ENCODE assay signal across 12 cellular contexts in the genomic region with DNA sequence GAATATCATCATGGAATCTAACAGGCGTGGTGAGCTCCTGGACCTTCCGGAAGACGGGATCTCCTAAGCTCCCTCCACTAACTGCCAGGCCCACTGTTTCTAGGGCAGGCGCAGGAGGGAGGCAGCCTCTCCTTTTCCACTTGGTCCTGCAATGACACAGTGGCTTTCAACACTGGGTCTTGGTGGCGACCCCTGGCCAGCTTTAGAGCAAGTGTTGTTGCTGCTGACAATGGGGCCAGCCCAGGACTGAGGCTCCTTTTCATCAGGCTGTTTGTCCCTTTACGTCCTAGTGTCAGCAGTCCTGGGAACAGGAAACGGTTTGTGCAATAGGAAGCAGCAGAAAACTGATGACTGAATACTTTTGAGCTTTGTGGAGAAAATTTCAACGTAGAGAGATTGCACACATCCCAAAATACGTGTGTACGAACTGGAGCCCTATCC. TPM values are rescaled to one million over a fixed set of nuclear protein-coding genes. Genes with fewer than 3 reads are reported as not detected.
DNase-seq lines count a peak whose midpoint lies in the region; ATAC-seq, FAIRE-seq and TF ChIP-seq lines count a peak whose summit lies in the region.
"Had no signal": no experiment of that assay in that cellular context is flagged by ENCODE, and none has a peak within 500 bp of the region (broad histone marks: within the 10 kb centered on the region; RNA-seq: fewer than 3 reads in every experiment).

No MANE protein-coding gene starts in this region.

- no peaks in the 10 kb centered on the region for H3K27me3 ChIP-seq in pancreas

- DNase-seq in CD14-positive monocyte (ENCODE audit: low spot score) (peak; percentile 79), amygdala (lab: John Stamatoyannopoulos, UW) (peak in 32 of 56 donors; percentile 7 to 69 (median 41)), left cardiac atrium (peak; percentile 52), pancreas (peak in 1 of 6 donors; percentile 54), HPDE6-E6E7 (ENCODE audit: extremely low spot score) (no peak), D341Med (ENCODE audit: low spot score) (no peak), HuH-7 (ENCODE audit: low spot score) (no peak)
- no peak for DNase-seq in effector memory CD8-positive, alpha-beta T cell
- DNase-seq: NCI-H748 treated with DMSO at 0.1 percent for 48 hours; stimulated activated naive B cell treated with anti-CD40 and anti-IgM and Interleukin-4, amounts not matched to agents 10 μg/mL and 1 μg/mL and 100 μg/mL, for 72 hours had no signal

- FAIRE-seq in pancreas (lab: Jason Lieb, UNC), result no peak
- FAIRE-seq: GM18507 had no signal

- H3K27me3 Mint-ChIP-seq in CD14-positive monocyte (ENCODE audit: low read depth in 3 of 3), result peaks cover 0 to 2% (median 1%) of the 10 kb centered on the region in 3 donors
- H3K27me3 Mint-ChIP-seq in effector memory CD8-positive, alpha-beta T cell, result peaks cover 0 to 16% of the 10 kb centered on the region in 2 donors
- H3K27me3 Mint-ChIP-seq: activated naive CD4-positive, alpha-beta T cell treated with anti-CD3 and anti-CD28 coated beads, Interleukin-2, amount 50 U/mL, for 24 hours had no signal

- H3K36me3 Mint-ChIP-seq in CD14-positive monocyte, result peaks cover 0 to 5% of the 10 kb centered on the region in 2 donors
- H3K36me3 Mint-ChIP-seq in effector memory CD8-positive, alpha-beta T cell (ENCODE audit: insufficient read depth), result no peaks in the 10 kb centered on the region
- H3K36me3 Mint-ChIP-seq: activated naive CD4-positive, alpha-beta T cell treated with anti-CD3 and anti-CD28 coated beads, Interleukin-2, amount 50 U/mL, for 24 hours; stimulated activated naive B cell treated with anti-CD40 and anti-IgM and Interleukin-4, amounts not matched to agents 10 μg/mL and 1 μg/mL and 100 μg/mL, for 72 hours had no signal

- H3K4me3 Mint-ChIP-seq in CD14-positive monocyte, result peak overlapping the region; percentile 87 to 94
- H3K4me3 Mint-ChIP-seq in effector memory CD8-positive, alpha-beta T cell, result no peak overlapping the region

- peak overlapping the region in 3 of 4 donors; percentile 30 to 86 (median 85) for H3K27ac ChIP-seq in pancreas

- intact Hi-C loops in CD14-positive monocyte (cut with micrococcal nuclease) (loop anchor here in 1 of 2 donors (5.0 kb wide), 1 partner anchor 53 kb away; no protein-coding TSS in a partner anchor), left cardiac atrium (cut with DNase I) (no loop called here), pancreas (cut with DNase I) (no loop called here)

- peaks cover 0 to 2% (median 0%) of the 10 kb centered on the region in 7 donors for H3K9me3 Mint-ChIP-seq in CD14-positive monocyte
- H3K9me3 Mint-ChIP-seq in effector memory CD8-positive, alpha-beta T cell, result no peaks in the 10 kb centered on the region
- H3K9me3 Mint-ChIP-seq: activated naive CD4-positive, alpha-beta T cell treated with anti-CD3 and anti-CD28 coated beads, Interleukin-2, amount 50 U/mL, for 24 hours; stimulated activated naive B cell treated with anti-CD40 and anti-IgM and Interleukin-4, amounts not matched to agents 10 μg/mL and 1 μg/mL and 100 μg/mL, for 72 hours had no signal

- TF ChIP-seq CTCF in CD14-positive monocyte (IDR thresholded peaks at IDR 0.05) (no peak), pancreas (IDR thresholded peaks at IDR 0.05) (no peak)

- H3K4me3 ChIP-seq in pancreas, result no peak overlapping the region

- H3K9me3 ChIP-seq in pancreas, result no peaks in the 10 kb centered on the region

- peak overlapping the region; percentile 99 to 100 (median 100) for H3K27ac Mint-ChIP-seq in CD14-positive monocyte
- H3K27ac Mint-ChIP-seq in effector memory CD8-positive, alpha-beta T cell, result no peak overlapping the region

- ATAC-seq in left cardiac atrium (peak; percentile 76), pancreas (peak in 3 of 4 donors; percentile 24 to 71 (median 48))
- ATAC-seq in effector memory CD8-positive, alpha-beta T cell (replicated peaks), result no peak

- H3K4me1 ChIP-seq in pancreas, result peaks cover 0 to 19% (median 0%) of the 10 kb centered on the region in 3 donors

- 86 to 91% methylated on average over 10 of the region's 10 CpGs for WGBS in pancreas, 2 donors

- peaks cover 72% of the 10 kb centered on the region for H3K4me1 Mint-ChIP-seq in CD14-positive monocyte
- H3K4me1 Mint-ChIP-seq in effector memory CD8-positive, alpha-beta T cell (ENCODE audit: low read depth in 2 of 2), result peaks cover 8% of the 10 kb centered on the region in 2 donors

- H3K36me3 ChIP-seq in pancreas, result no peaks in the 10 kb centered on the region

RNA-seq across cellular contexts. Expression of a gene that starts 9.7 kb away (rescaled TPM):
- polyA plus RNA-seq in CD14-positive monocyte (10 to 100 TPM; 24.3 to 71.8 TPM), pancreas (10 to 100 TPM in 1 of 2 donors, 1 to 10 TPM in 1; 9.0 to 12.0 TPM)
- total RNA-seq in left cardiac atrium (100 to 1,000 TPM; 317 to 351 TPM), pancreas (10 to 100 TPM; 18.0 to 52.6 (median 26.5) TPM)

Comparison
In these comparisons a context has a peak if more than half of its experiments do, and no peak if none do; other contexts are left out.
1. DNase-seq: peak in CD14-positive monocyte (single experiment), amygdala (32 of 56) and left cardiac atrium (single experiment); none in HPDE6-E6E7 (single experiment), effector memory CD8-positive, alpha-beta T cell (0 of 3), D341Med (single experiment) and HuH-7 (single experiment).
2. H3K27ac Mint-ChIP-seq: peak in CD14-positive monocyte (7 of 7); none in effector memory CD8-positive, alpha-beta T cell (0 of 2).
3. H3K4me3 Mint-ChIP-seq: peak in CD14-positive monocyte (2 of 2); none in effector memory CD8-positive, alpha-beta T cell (0 of 2).
4. RNA of a gene that starts 9.7 kb away (total RNA-seq): 317 to 351 TPM in left cardiac atrium; 18.0 to 52.6 TPM in pancreas; every median in the first group is over 4 times any median in the second.